8 cellular contexts compared by ENCODE assay signal in genomic region chrY:12504007-12504406, GRCh38.
DNase-seq lines count a peak whose midpoint lies in the region; ATAC-seq, FAIRE-seq and TF ChIP-seq lines count a peak whose summit lies in the region.
"Not testable (repeated sequence)": the region's sequence is repeated elsewhere in the genome, so short reads cannot be mapped to it uniquely, and the experiment has no call there.

No MANE protein-coding gene starts in this region.

- H3K23me2 ChIP-seq in H1 (ENCODE audit: low read depth, low read length) = not testable (repeated sequence)

- H3K4me1 Mint-ChIP-seq in HFFc6 (ENCODE audit: low read depth) = peaks cover 23% of the 10 kb centered on the region

- H2BK15ac ChIP-seq in H1 (ENCODE audit: low read length); mesendoderm (replicated peaks; ENCODE audit: low read depth): not testable (repeated sequence)

- H4K5ac ChIP-seq in H1 (ENCODE audit: insufficient read length, low read depth, low read length); mesendoderm (ENCODE audit: low read length): not testable (repeated sequence)

- not testable (repeated sequence) for H4K8ac ChIP-seq in H1 (ENCODE audit: extremely low read depth, insufficient read depth, low read length); mesendoderm (ENCODE audit: low read depth, low read length)

- H3K56ac ChIP-seq in H1 (replicated peaks; ENCODE audit: insufficient read length, low read depth, low read length); mesendoderm (ENCODE audit: low read length): not testable (repeated sequence)

- H3K79me1 ChIP-seq in H1 (ENCODE audit: low read depth, low read length); mesendoderm (ENCODE audit: low read length): not testable (repeated sequence)

- WGBS in A549 (ENCODE audit: missing lambda C conversion rate) = 10% methylated on average over 3 of the region's 4 CpGs
- WGBS in H1 (ENCODE audit: extremely low coverage in 1 of 2, insufficient coverage in 1 of 2, insufficient read length in 1 of 2, insufficient replicate concordance in 2 of 2, low coverage in 1 of 2, low lambda C conversion rate in 2 of 2, missing lambda C conversion rate in 1 of 2), 2 experiments = 40% methylated on average over 3 of the region's 4 CpGs; no CpG with 5 or more reads in 1 of the 2 experiments
- WGBS in mesendoderm (ENCODE audit: extremely low coverage, insufficient coverage, low lambda C conversion rate) = no CpG with 5 or more reads among the region's 4 CpGs

- H3K27me3 ChIP-seq in RWPE2 (ENCODE audit: insufficient read depth, poor library complexity, severe bottlenecking); H1 (replicated peaks in 1 of 4; ENCODE audit: control insufficient read depth in 3 of 4, extremely low read depth in 1 of 4, insufficient read depth in 3 of 4, low read length in 3 of 4); mesendoderm (ENCODE audit: insufficient read depth, low read length, poor library complexity): not testable (repeated sequence)

- H3K23ac ChIP-seq in H1 (ENCODE audit: insufficient read length); mesendoderm (ENCODE audit: low read length): not testable (repeated sequence)

- not testable (repeated sequence) for H2AK5ac ChIP-seq in H1 (ENCODE audit: low read depth, low read length); mesendoderm (ENCODE audit: low read length)

- not testable (repeated sequence) for DNase-seq in A549 (ENCODE audit: low read depth in 1 of 2, low spot score in 1 of 2); RWPE2 (ENCODE audit: low spot score); H1 (ENCODE audit: low read depth in 1 of 2, low spot score in 2 of 2)
- DNase-seq in ELR (ENCODE audit: low read depth) (peak; percentile 76), HFFc6 (peak; percentile 87), M059J (ENCODE audit: low read depth) (peak; percentile 18), foreskin fibroblast (peak; percentile 75 to 79), mesendoderm (peak; percentile 19)

- not testable (repeated sequence) for H3K4me2 ChIP-seq in A549; H1 (ENCODE audit: insufficient read depth in 1 of 2, low read depth in 2 of 2, low read length in 2 of 2); mesendoderm (ENCODE audit: low read length)

- not testable (repeated sequence) for H2BK5ac ChIP-seq in H1 (ENCODE audit: low read depth, low read length); mesendoderm (ENCODE audit: low read length)

- not testable (repeated sequence) for H3K36me3 ChIP-seq in RWPE2 (ENCODE audit: low read depth); H1 (ENCODE audit: control insufficient read depth in 2 of 4, insufficient read depth in 4 of 4, low read length in 3 of 4); mesendoderm (ENCODE audit: control insufficient read depth, insufficient read depth, low read length)

- not testable (repeated sequence) for TF ChIP-seq RAD21 in A549 (conservative IDR thresholded peaks at IDR 0.05 in 1 of 2, IDR thresholded peaks at IDR 0.05 in 1 of 2); H1 (IDR thresholded peaks at IDR 0.05 in 1 of 2, conservative IDR thresholded peaks at IDR 0.05 in 1 of 2; ENCODE audit: low read depth in 2 of 2, low read length in 2 of 2)

- not testable (repeated sequence) for TF ChIP-seq EP300 in A549 (IDR thresholded peaks at IDR 0.05); H1 (IDR thresholded peaks at IDR 0.05; ENCODE audit: borderline replicate concordance in 1 of 2, low read depth in 2 of 2, low read length in 2 of 2)

- ATAC-seq in A549 = not testable (repeated sequence)
- peak; percentile 90 for ATAC-seq in RWPE2 (ENCODE audit: low read depth)

- not testable (repeated sequence) for H3K4me3 ChIP-seq in A549; RWPE2 (ENCODE audit: severe bottlenecking); H1 (ENCODE audit: extremely low read depth in 1 of 4, insufficient read depth in 2 of 4, low read depth in 3 of 4, low read length in 4 of 4); foreskin fibroblast (ENCODE audit: low read depth in 1 of 2, low read length in 2 of 2); mesendoderm (ENCODE audit: low read length)

- not testable (repeated sequence) for H3K4me3 Mint-ChIP-seq in HFFc6

- H3K18ac ChIP-seq in H1 (ENCODE audit: extremely low read depth, low read length); mesendoderm (ENCODE audit: low read length): not testable (repeated sequence)

- H4K20me1 ChIP-seq in H1 (replicated peaks in 1 of 2; ENCODE audit: control insufficient read depth in 1 of 2, insufficient read depth in 2 of 2, low read length in 2 of 2) = not testable (repeated sequence)

- H3K27ac Mint-ChIP-seq in HFFc6 = peak overlapping the region; percentile 69

- H3K4ac ChIP-seq in H1 (replicated peaks; ENCODE audit: insufficient read length, low read depth, low read length); mesendoderm (ENCODE audit: low read depth, low read length): not testable (repeated sequence)

- not testable (repeated sequence) for H2AFZ ChIP-seq in H1 (ENCODE audit: low read length)

- POLR2A ChIA-PET in A549 (lab: Yijun Ruan, JAX); H1 (lab: Charles Lee; ENCODE audit: partially characterized antibody): not testable (repeated sequence)

- H3K4me1 ChIP-seq in A549; RWPE2 (ENCODE audit: insufficient read depth, poor library complexity, severe bottlenecking); H1 (replicated peaks in 1 of 4; ENCODE audit: control insufficient read depth in 3 of 4, insufficient read depth in 4 of 4, low read length in 3 of 4); mesendoderm (ENCODE audit: control insufficient read depth, low read depth, low read length): not testable (repeated sequence)

- not testable (repeated sequence) for H3K27me3 Mint-ChIP-seq in HFFc6 (ENCODE audit: insufficient read depth)

- not testable (repeated sequence) for TF ChIP-seq CTCF in A549 (IDR thresholded peaks at IDR 0.05); HFFc6 (IDR thresholded peaks at IDR 0.05); RWPE2 (IDR thresholded peaks at IDR 0.05; ENCODE audit: poor library complexity, severe bottlenecking); H1 (IDR thresholded peaks at IDR 0.05; ENCODE audit: control extremely low read depth in 1 of 3, insufficient read depth in 1 of 3, low read depth in 1 of 3, low read length in 3 of 3); foreskin fibroblast (IDR thresholded peaks at IDR 0.05; ENCODE audit: low read depth, low read length)

- not testable (repeated sequence) for H3K36me3 Mint-ChIP-seq in HFFc6 (ENCODE audit: low read depth)

- not testable (repeated sequence) for H3K14ac ChIP-seq in H1 (ENCODE audit: insufficient read length)

- H2BK20ac ChIP-seq in H1 (ENCODE audit: low read length) = not testable (repeated sequence)

- H2BK12ac ChIP-seq in H1 (ENCODE audit: low read depth, low read length) = not testable (repeated sequence)

- TF ChIP-seq POLR2A in A549 (IDR thresholded peaks at IDR 0.05; ENCODE audit: low read length); H1 (IDR thresholded peaks at IDR 0.05; ENCODE audit: control extremely low read depth in 1 of 2, low read depth in 2 of 2, low read length in 2 of 2): not testable (repeated sequence)

- not testable (repeated sequence) for H3K9me3 ChIP-seq in A549; RWPE2 (ENCODE audit: severe bottlenecking); H1 (ENCODE audit: insufficient read depth in 2 of 2, low read depth in 1 of 2, low read length in 1 of 2)

- FAIRE-seq in A549 (lab: Jason Lieb, UNC) (peak; percentile 13), H1 (lab: Jason Lieb, UNC) (peak; percentile 73)

- CTCF ChIA-PET in A549 (lab: Yijun Ruan, JAX); H1 (lab: Charles Lee; ENCODE audit: partially characterized antibody): not testable (repeated sequence)

- not testable (repeated sequence) for H3K9ac ChIP-seq in H1 (replicated peaks in 1 of 4; ENCODE audit: extremely low read depth in 1 of 4, low read depth in 3 of 4, low read length in 3 of 4); mesendoderm (ENCODE audit: low read length)

- not testable (repeated sequence) for H2BK120ac ChIP-seq in H1 (replicated peaks; ENCODE audit: low read depth, low read length); mesendoderm (ENCODE audit: low read depth, low read length)

- H3K79me2 ChIP-seq in H1 (ENCODE audit: control insufficient read depth in 1 of 2, insufficient read depth in 2 of 2, low read length in 2 of 2); mesendoderm (ENCODE audit: control insufficient read depth, insufficient read depth, low read length): not testable (repeated sequence)

- not testable (repeated sequence) for H3K9me3 Mint-ChIP-seq in HFFc6

- H3K27ac ChIP-seq in A549; H1 (ENCODE audit: low read depth, low read length); mesendoderm (ENCODE audit: low read depth, low read length): not testable (repeated sequence)
- H3K27ac ChIP-seq in RWPE2 (ENCODE audit: poor library complexity, severe bottlenecking) = peak overlapping the region; percentile 69

- not testable (repeated sequence) for H4K91ac ChIP-seq in H1 (replicated peaks; ENCODE audit: insufficient read length, low read length)
